ENCODE assay signal across 17 cellular contexts in genomic region chr3:3065876-3066275, GRCh38. TPM values are rescaled to one million over a fixed set of nuclear protein-coding genes. Genes with fewer than 3 reads are reported as not detected.
DNase-seq lines count a peak whose midpoint lies in the region; ATAC-seq, FAIRE-seq and TF ChIP-seq lines count a peak whose summit lies in the region.
"Had no signal": no experiment of that assay in that cellular context is flagged by ENCODE, and none has a peak within 500 bp of the region (broad histone marks: within the 10 kb centered on the region; RNA-seq: fewer than 3 reads in every experiment).

No MANE protein-coding gene starts in this region.

- no TSS peak for BruUV-seq in K562 (replicated peaks; lab: Mats Ljungman, UMichigan)

- H3K9me1 ChIP-seq in K562 (ENCODE audit: control insufficient read depth, insufficient read depth, low read length) = no peaks in the 10 kb centered on the region

- intact Hi-C loops in K562 (cut with micrococcal nuclease) = no loop called here

- 5% methylated on average over 2 of the region's 2 CpGs for WGBS in K562 (ENCODE audit: insufficient coverage, low coverage, missing lambda C conversion rate)

- TF ChIP-seq RAD21 in K562 (CRISPR knock-in tag; conservative IDR thresholded peaks at IDR 0.05 in 1 of 2, IDR thresholded peaks at IDR 0.05 in 1 of 2) = no peak

- in situ Hi-C loops in K562 (cut with MboI) = no loop called here

- H3K27ac ChIP-seq in K562 (ENCODE audit: extremely low read depth, low read depth, low read length) = no peak overlapping the region
- H3K27ac ChIP-seq: gastrocnemius medialis, parathyroid adenoma had no signal

- no peaks in the 10 kb centered on the region for H3K9me3 ChIP-seq in K562 (replicated peaks; ENCODE audit: control insufficient read depth, insufficient read depth, low read depth, low read length)
- H3K9me3 ChIP-seq: BE2C, gastrocnemius medialis had no signal

- no peak overlapping the region for H2AFZ ChIP-seq in K562 (ENCODE audit: low read depth, low read length)
- H2AFZ ChIP-seq: parathyroid adenoma had no signal

- peaks cover 5 to 6% of the 10 kb centered on the region in 2 experiments; a peak in 3 of 5 replicates for H3K27me3 ChIP-seq in K562 (ENCODE audit: control insufficient read depth in 2 of 2, insufficient read depth in 2 of 2, low read length in 2 of 2)
- H3K27me3 ChIP-seq: BE2C, gastrocnemius medialis had no signal

- H3K9ac ChIP-seq in K562 (ENCODE audit: insufficient read depth in 1 of 2, low read depth in 2 of 2, low read length in 2 of 2) = no peak overlapping the region
- H3K9ac ChIP-seq: parathyroid adenoma had no signal

- no peak for FAIRE-seq in K562 (lab: Jason Lieb, UNC)
- FAIRE-seq: colon, G401.6 had no signal

- ATAC-seq in GM19351 (IDR thresholded peaks at IDR 0.05; ENCODE audit: unreplicated experiment) = peak; percentile 42
- ATAC-seq in HG03432 (IDR thresholded peaks at IDR 0.05; ENCODE audit: unreplicated experiment) = peak; percentile 48
- ATAC-seq in K562 = peak; percentile 56
- ATAC-seq in stimulated activated naive B cell treated with anti-CD40 and anti-IgM and Interleukin-4, amounts not matched to agents 10 μg/mL and 1 μg/mL and 100 μg/mL, for 72 hours (replicated peaks) = peak; percentile 58 to 59
- no peak for ATAC-seq in activated naive CD4-positive, alpha-beta T cell treated with anti-CD3 and anti-CD28 coated beads, Interleukin-2, amount 50 U/mL, for 72 hours
- ATAC-seq in HG02678 (IDR thresholded peaks at IDR 0.05; ENCODE audit: unreplicated experiment) = no peak
- ATAC-seq: gastrocnemius medialis had no signal

- H3K27ac Mint-ChIP-seq in stimulated activated naive B cell treated with anti-CD40 and anti-IgM and Interleukin-4, amounts not matched to agents 10 μg/mL and 1 μg/mL and 100 μg/mL, for 72 hours = no peak overlapping the region
- no peak overlapping the region for H3K27ac Mint-ChIP-seq in activated naive CD4-positive, alpha-beta T cell treated with anti-CD3 and anti-CD28 coated beads, Interleukin-2, amount 50 U/mL, for 72 hours

- TF ChIP-seq EP300 in K562 (IDR thresholded peaks at IDR 0.05; ENCODE audit: low read length) = no peak

- TF ChIP-seq POLR2A in K562 (conservative IDR thresholded peaks at IDR 0.05) = no peak

- peak in 1 of 4 experiments; percentile 6 for DNase-seq in K562 (ENCODE audit: extremely low read depth in 1 of 4, low spot score in 3 of 4)
- DNase-seq in stimulated activated naive B cell treated with anti-CD40 and anti-IgM and Interleukin-4, amounts not matched to agents 10 μg/mL and 1 μg/mL and 100 μg/mL, for 72 hours = no peak
- no peak for DNase-seq in HUDEP-2 (lab: John Stamatoyannopoulos, UW; ENCODE audit: unreplicated experiment in 76 of 76)
- DNase-seq in activated naive CD4-positive, alpha-beta T cell treated with anti-CD3 and anti-CD28 coated beads, Interleukin-2, amount 50 U/mL, for 72 hours (ENCODE audit: low spot score in 2 of 2) = no peak
- DNase-seq: activated CD4-positive, alpha-beta T cell treated with anti-CD3 and anti-CD28 coated beads for 4 hours; activated CD8-positive, alpha-beta memory T cell treated with anti-CD3 and anti-CD28 coated beads, Interleukin-2, amount 50 U/mL, for 4 hours; BE2C; gastrocnemius medialis; NCI-H526; stimulated activated CD4-positive, alpha-beta T cell treated with anti-CD3 and anti-CD28 coated beads, Interleukin-4, amount 100 ng/mL, for 1 hour had no signal

- H3K36me3 ChIP-seq in K562 (ENCODE audit: control insufficient read depth, insufficient read depth, low read length) = no peaks in the 10 kb centered on the region
- H3K36me3 ChIP-seq: BE2C, gastrocnemius medialis had no signal

- no peaks in the 10 kb centered on the region for H3K4me1 ChIP-seq in K562 (replicated peaks in 1 of 2; ENCODE audit: control insufficient read depth in 2 of 2, insufficient read depth in 2 of 2, low read length in 2 of 2)
- H3K4me1 ChIP-seq: BE2C, gastrocnemius medialis, parathyroid adenoma had no signal

- no peak overlapping the region for H3K4me2 ChIP-seq in K562 (ENCODE audit: insufficient read depth, low read length)

- no peaks in the 10 kb centered on the region for H3K27me3 Mint-ChIP-seq in stimulated activated naive B cell treated with anti-CD40 and anti-IgM and Interleukin-4, amounts not matched to agents 10 μg/mL and 1 μg/mL and 100 μg/mL, for 72 hours

- TF ChIP-seq CTCF in K562 (IDR thresholded peaks at IDR 0.05 in 2 of 3, conservative IDR thresholded peaks at IDR 0.05 in 1 of 3; ENCODE audit: insufficient read depth in 2 of 3, low read depth in 1 of 3, low read length in 3 of 3) = no peak

- CTCF ChIA-PET in K562 (lab: Yijun Ruan, JAX; ENCODE audit: low intra/inter-chr PET ratio) = no interaction called here

- POLR2A ChIA-PET in K562 (lab: Yijun Ruan, JAX) = interaction anchor here (1.3 kb wide), 1 partner anchor 15 kb away, joined by 3 read pairs; no protein-coding TSS in a partner anchor

- H3K79me2 ChIP-seq in K562 (ENCODE audit: control insufficient read depth, insufficient read depth, low read length) = no peaks in the 10 kb centered on the region
- H3K79me2 ChIP-seq: parathyroid adenoma had no signal

- H4K20me1 ChIP-seq in K562 (replicated peaks; ENCODE audit: control insufficient read depth, insufficient read depth, low read length) = no peaks in the 10 kb centered on the region

- peaks cover 5 to 13% of the 10 kb centered on the region in 2 donors for H3K4me1 Mint-ChIP-seq in stimulated activated naive B cell treated with anti-CD40 and anti-IgM and Interleukin-4, amounts not matched to agents 10 μg/mL and 1 μg/mL and 100 μg/mL, for 72 hours

- no peak overlapping the region for H3K4me3 Mint-ChIP-seq in stimulated activated naive B cell treated with anti-CD40 and anti-IgM and Interleukin-4, amounts not matched to agents 10 μg/mL and 1 μg/mL and 100 μg/mL, for 72 hours

- H3K9me3 Mint-ChIP-seq in stimulated activated naive B cell treated with anti-CD40 and anti-IgM and Interleukin-4, amounts not matched to agents 10 μg/mL and 1 μg/mL and 100 μg/mL, for 72 hours = no peaks in the 10 kb centered on the region
- no peaks in the 10 kb centered on the region for H3K9me3 Mint-ChIP-seq in activated naive CD4-positive, alpha-beta T cell treated with anti-CD3 and anti-CD28 coated beads, Interleukin-2, amount 50 U/mL, for 72 hours

- no peaks in the 10 kb centered on the region for H3K36me3 Mint-ChIP-seq in stimulated activated naive B cell treated with anti-CD40 and anti-IgM and Interleukin-4, amounts not matched to agents 10 μg/mL and 1 μg/mL and 100 μg/mL, for 72 hours
- no peaks in the 10 kb centered on the region for H3K36me3 Mint-ChIP-seq in activated naive CD4-positive, alpha-beta T cell treated with anti-CD3 and anti-CD28 coated beads, Interleukin-2, amount 50 U/mL, for 72 hours

- H3K4me3 ChIP-seq in K562 = no peak overlapping the region
- H3K4me3 ChIP-seq: gastrocnemius medialis had no signal

TF ChIP-seq in K562, 482 proteins besides CTCF, POLR2A, EP300 and RAD21 (continues in another document):
- TF ChIP-seq GMEB1 (CRISPR knock-in tag; IDR thresholded peaks at IDR 0.05) (no peak), THRA (IDR thresholded peaks at IDR 0.05) (no peak), MAFG (tag; conservative IDR thresholded peaks at IDR 0.05) (peak; percentile 71), ZNF384 (IDR thresholded peaks at IDR 0.05; ENCODE audit: low read depth, low read length) (no peak), ZSCAN32 (CRISPR knock-in tag; IDR thresholded peaks at IDR 0.05) (no peak), SAFB (IDR thresholded peaks at IDR 0.05; ENCODE audit: borderline replicate concordance, low read depth, low read length) (no peak)

RNA-seq across cellular contexts. Expression of gene IL5RA, which starts 44.3 kb away (rescaled TPM):
- total RNA-seq in K562 (2011; cell fraction: chromatin; rRNA removed; ENCODE audit: low replicate concordance) = not detected in 2 replicates
- not detected in 2 replicates for total RNA-seq in K562 (2011; cell fraction: nucleolus; rRNA removed)
- total RNA-seq in K562 (2011; cell fraction: nucleoplasm; rRNA removed) = not detected in 2 replicates
- total RNA-seq in K562 (2014; rRNA removed) = not detected in 2 replicates
- total RNA-seq in K562 (2014; rRNA removed; fragmentation: Illumina TruSeq; extraction: Trizol) = not detected in 2 replicates
- 0.08 and 0.14 TPM in 2 replicates for total RNA-seq in K562 (2015; rRNA removed; fragmentation: Illumina TruSeq; extraction: Trizol)
- total RNA-seq in K562 (2021) = not detected in 2 replicates
- polyA plus RNA-seq in K562 (2011; rRNA removed) = not detected in 2 replicates
- polyA plus RNA-seq in K562 (2011; cell fraction: cytosol; rRNA removed) = 0.01 and 0.07 TPM in 2 replicates
- not detected in 2 replicates for polyA plus RNA-seq in K562 (2011; cell fraction: nucleus; rRNA removed)
- polyA plus RNA-seq in K562 (2012) = 0.23 and 0.62 TPM in 2 replicates
- 0.28 TPM in 1 of 2 replicates, not detected in the other for polyA plus RNA-seq in K562 (2014; fragmentation: Illumina TruSeq; extraction: Trizol)
- polyA plus RNA-seq in K562 (2014; fragmentation: Nextera tagmentation; extraction: Ambion mirVana) = under 1 TPM; 0.07 to 0.08 TPM
- polyA plus RNA-seq in K562 (2014; rRNA removed) = 0.16 TPM in 1 of 2 replicates, not detected in the other
- 0.06 TPM in 1 of 2 replicates, not detected in the other for polyA minus RNA-seq in K562 (2011; rRNA and poly(A)+ RNA removed)
- not detected in 2 replicates for polyA minus RNA-seq in K562 (2011; cell fraction: cytosol; rRNA and poly(A)+ RNA removed)
- not detected in 2 replicates for polyA minus RNA-seq in K562 (2011; cell fraction: nucleus; rRNA and poly(A)+ RNA removed)
- not detected for total RNA-seq in activated naive CD4-positive, alpha-beta T cell treated with anti-CD3 and anti-CD28 coated beads, Interleukin-2, amount 50 U/mL, for 72 hours
- total RNA-seq: gastrocnemius medialis, myocyte had no signal

Comparison
In these comparisons a context has a peak if more than half of its experiments do, and no peak if none do; other contexts are left out.
1. ATAC-seq: peak in GM19351 (single experiment), HG03432 (single experiment), K562 (single experiment) and stimulated activated naive B cell treated with anti-CD40 and anti-IgM and Interleukin-4, amounts not matched to agents 10 μg/mL and 1 μg/mL and 100 μg/mL, for 72 hours (2 of 2); none in activated naive CD4-positive, alpha-beta T cell treated with anti-CD3 and anti-CD28 coated beads, Interleukin-2, amount 50 U/mL, for 72 hours (0 of 2) and HG02678 (single experiment).